In the genomic region with DNA sequence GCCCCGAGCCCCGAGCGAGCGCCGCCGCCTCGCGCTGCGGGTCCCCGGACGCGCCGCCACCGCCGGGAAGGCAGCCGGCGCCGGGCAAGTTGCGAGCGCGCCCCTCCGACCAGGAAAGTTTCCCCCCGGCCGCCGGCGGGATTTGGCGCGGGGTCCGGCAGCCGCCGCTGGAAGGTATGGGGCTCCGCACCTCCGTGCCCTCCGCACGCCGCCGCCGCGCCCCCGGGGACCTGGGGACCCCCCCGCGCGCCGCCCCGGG, we compare ENCODE assay signal across 7 cellular contexts. TPM values are rescaled to one million over a fixed set of nuclear protein-coding genes. Genes with fewer than 3 reads are reported as not detected.
A peak's percentile ranks its signal among the peaks of the same experiment; 100 is the strongest.
DNase-seq lines count a peak whose midpoint lies in the region; ATAC-seq lines count a peak whose summit lies in the region.

No MANE protein-coding gene starts in this region.

- no peaks in the 10 kb centered on the region for H3K9me3 ChIP-seq in iPS-18a (ENCODE audit: control insufficient read depth, low read depth, low read length)

- H3K4me3 ChIP-seq in iPS-18a (ENCODE audit: low read length): peak overlapping the region; percentile 55

- H3K27ac Mint-ChIP-seq in T-cell: no peak overlapping the region

- CTCF ChIA-PET in T-cell (lab: Charles Lee): interaction anchor here (0.6 to 1.0 kb wide), 2 partner anchors 11 to 615 kb away, joined by 4 to 11 read pairs; no protein-coding TSS in a partner anchor

- peaks cover 36 to 55% (median 40%) of the 10 kb centered on the region in 3 donors for H3K4me1 Mint-ChIP-seq in T-cell

- no peaks in the 10 kb centered on the region for H3K9me3 Mint-ChIP-seq in T-cell

- H3K9ac ChIP-seq in iPS-18a (ENCODE audit: low read length): peak overlapping the region; percentile 9

- POLR2A ChIA-PET in T-cell (lab: Charles Lee): no interaction called here

- peak in 6 of 34 experiments; percentile 2 to 16 (median 9) for DNase-seq in T-cell
- DNase-seq in stimulated activated naive CD8-positive, alpha-beta T cell treated with anti-CD3 and anti-CD28 coated beads, Interleukin-15, Interleukin-2, amounts not matched to agents 100 U/mL and 50 U/mL, for 24 hours: no peak
- DNase-seq in activated gamma-delta T cell (lab: John Stamatoyannopoulos, UW): no peak
- DNase-seq in RPMI8226: no peak

- H3K4me1 ChIP-seq in iPS-18a (ENCODE audit: control insufficient read depth, low read depth, low read length): peaks cover 41% of the 10 kb centered on the region

- no peak overlapping the region for H3K4me3 Mint-ChIP-seq in T-cell

- H3K27me3 ChIP-seq in iPS-18a (ENCODE audit: control insufficient read depth, insufficient read depth, low read length): peaks cover 58% of the 10 kb centered on the region

- peaks cover 0 to 9% of the 10 kb centered on the region in 2 donors for H3K27me3 Mint-ChIP-seq in T-cell

- ATAC-seq in GM21390 (IDR thresholded peaks at IDR 0.05; ENCODE audit: unreplicated experiment): peak; percentile 6
- peak; percentile 14 to 37 (median 19) for ATAC-seq in T-cell (replicated peaks in 1 of 4)
- peak; percentile 10 for ATAC-seq in stimulated activated naive CD8-positive, alpha-beta T cell treated with anti-CD3 and anti-CD28 coated beads, Interleukin-15, Interleukin-2, amounts not matched to agents 100 U/mL and 50 U/mL, for 24 hours
- no peak for ATAC-seq in HG03097 (IDR thresholded peaks at IDR 0.05; ENCODE audit: low FRiP score, unreplicated experiment)

- H3K27ac ChIP-seq in iPS-18a (ENCODE audit: low read length): no peak overlapping the region

- no peaks in the 10 kb centered on the region for H3K36me3 Mint-ChIP-seq in T-cell

- H3K36me3 ChIP-seq in iPS-18a (ENCODE audit: control insufficient read depth, low read depth, low read length): no peaks in the 10 kb centered on the region

RNA-seq across cellular contexts. Expression of a gene that starts 0.3 kb away (rescaled TPM):
- 10 to 100 TPM; 18.4 to 59.1 (median 25.7) TPM for total RNA-seq in T-cell
